ENCODE assay signal across 26 cellular contexts in genomic region chr20:53411129-53411528, GRCh38.
"Had no signal": no experiment of that assay in that cellular context is flagged by ENCODE, and none has a peak within 500 bp of the region (broad histone marks: within the 10 kb centered on the region; RNA-seq: fewer than 3 reads in every experiment).

No MANE protein-coding gene starts in this region.

- H3K9me3 ChIP-seq: esophagus squamous epithelium, gastrocnemius medialis, heart right ventricle, left lung, lower lobe of right lung, mucosa of descending colon had no signal

- H3K36me3 ChIP-seq: esophagus squamous epithelium, gastrocnemius medialis, heart right ventricle, left lung, lower lobe of right lung had no signal

- H3K27ac ChIP-seq: epithelial cell of prostate, esophagus squamous epithelium, gastrocnemius medialis, heart right ventricle, left lung, lower lobe of right lung had no signal

- DNase-seq: cortex of kidney; effector CD8-positive, alpha-beta T cell; effector memory CD8-positive, alpha-beta T cell; endodermal cell; erythroblast; esophagus squamous epithelium; foreskin fibroblast; foreskin melanocyte; gastrocnemius medialis; glutamatergic neuron; head of caudate nucleus; heart right ventricle; hippocampal formation; left cardiac atrium; left lung; left ventricle myocardium superior; lower lobe of right lung; mesenchymal stem cell; mucosa of descending colon; naive B cell; naive thymus-derived CD8-positive, alpha-beta T cell had no signal

- H3K27me3 ChIP-seq: esophagus squamous epithelium, gastrocnemius medialis, heart right ventricle had no signal

- FAIRE-seq: endometrium, islet of Langerhans, keratinocyte had no signal

- ATAC-seq: effector memory CD8-positive, alpha-beta T cell; esophagus mucosa; gastrocnemius medialis; heart right ventricle; left cardiac atrium; left lung; left ventricle myocardium superior; lower lobe of right lung; mucosa of descending colon; naive thymus-derived CD8-positive, alpha-beta T cell had no signal

- H3K4me3 ChIP-seq: esophagus squamous epithelium, gastrocnemius medialis, heart right ventricle, left lung, lower lobe of right lung, mucosa of descending colon had no signal
